ENCODE assay signal across 37 cellular contexts in the genomic region with DNA sequence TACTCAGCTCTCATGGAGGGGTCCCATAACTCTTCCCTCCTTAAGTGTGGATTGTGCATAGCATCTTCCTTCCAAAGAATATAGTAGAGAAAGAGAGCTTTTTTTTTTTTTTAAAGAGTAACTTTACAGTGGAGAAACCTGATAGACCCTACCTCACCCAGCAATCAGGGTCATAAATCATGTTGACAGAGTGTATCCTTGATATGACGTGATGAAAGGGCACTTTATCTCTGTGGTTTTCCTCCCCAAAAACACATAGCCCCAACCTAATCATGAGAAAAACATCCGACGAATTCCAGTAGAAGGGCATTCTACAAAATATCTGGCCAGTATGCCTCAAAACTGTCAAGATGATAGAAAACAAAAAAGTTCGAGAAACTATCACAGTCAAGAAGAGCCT. TPM values are rescaled to one million over a fixed set of nuclear protein-coding genes. Genes with fewer than 3 reads are reported as not detected.
"Had no signal": no experiment of that assay in that cellular context is flagged by ENCODE, and none has a peak within 500 bp of the region (broad histone marks: within the 10 kb centered on the region; RNA-seq: fewer than 3 reads in every experiment).

No MANE protein-coding gene starts in this region.

- H3K27me3 Mint-ChIP-seq: activated B cell treated with CpG ODN at 0.5 μM for 24 hours; activated CD4-positive, alpha-beta memory T cell treated with anti-CD3 and anti-CD28 coated beads for 36 hours; central memory CD8-positive, alpha-beta T cell had no signal

- H3K4me3 ChIP-seq: adrenal gland, PC-9 had no signal

- H3K27me3 ChIP-seq: adrenal gland, brain microvascular endothelial cell had no signal

- H3K36me3 ChIP-seq: adrenal gland, brain microvascular endothelial cell had no signal

- H3K36me3 Mint-ChIP-seq: activated CD4-positive, alpha-beta memory T cell treated with anti-CD3 and anti-CD28 coated beads for 36 hours; activated naive CD4-positive, alpha-beta T cell treated with anti-CD3 and anti-CD28 coated beads, Interleukin-2, amount 50 U/mL, for 72 hours had no signal

- H3K27ac Mint-ChIP-seq: activated B cell treated with CpG ODN at 0.5 μM for 24 hours; activated CD4-positive, alpha-beta memory T cell treated with anti-CD3 and anti-CD28 coated beads for 36 hours; activated naive CD4-positive, alpha-beta T cell treated with anti-CD3 and anti-CD28 coated beads for 36 hours; activated naive CD4-positive, alpha-beta T cell treated with anti-CD3 and anti-CD28 coated beads, Interleukin-2, amount 50 U/mL, for 72 hours; activated T-helper 1 cell treated with anti-CD3 and anti-CD28 coated beads, Interleukin-12 subunit alpha, Interleukin-12 subunit beta, Interleukin-2, Interleukin-4 antibody, amounts not matched to agents 30 ng/mL and 10 ng/mL and 1 ng/mL, durations not matched to agents 14 hours and 24 hours and 36 hours had no signal

- H3K9me3 Mint-ChIP-seq: activated T-cell treated with anti-CD3 and anti-CD28 coated beads, Interleukin-2, amount 50 U/mL, for 4 hours had no signal

- H3K4me1 Mint-ChIP-seq: activated B cell treated with CpG ODN at 0.5 μM for 24 hours; central memory CD8-positive, alpha-beta T cell had no signal

- H3K4me3 Mint-ChIP-seq: activated B cell treated with CpG ODN at 0.5 μM for 24 hours; activated CD4-positive, alpha-beta memory T cell treated with anti-CD3 and anti-CD28 coated beads for 36 hours; activated naive CD4-positive, alpha-beta T cell treated with anti-CD3 and anti-CD28 coated beads for 36 hours; activated T-cell treated with anti-CD3 and anti-CD28 coated beads, Interleukin-2, amount 50 U/mL, for 4 hours; activated T-helper 1 cell treated with anti-CD3 and anti-CD28 coated beads, Interleukin-12 subunit alpha, Interleukin-12 subunit beta, Interleukin-2, Interleukin-4 antibody, amounts not matched to agents 30 ng/mL and 10 ng/mL and 1 ng/mL, durations not matched to agents 14 hours and 24 hours and 36 hours; central memory CD8-positive, alpha-beta T cell had no signal

- ATAC-seq: activated naive CD4-positive, alpha-beta T cell treated with anti-CD3 and anti-CD28 coated beads, Interleukin-2, amount 50 U/mL, for 72 hours; activated T-cell treated with anti-CD3 and anti-CD28 coated beads, Interleukin-2, amount 50 U/mL, for 4 hours; Right ventricle myocardium inferior; SK-N-SH treated with all-trans-retinoic acid at 6 μM for 48 hours had no signal

- H3K27ac ChIP-seq: adrenal gland, brain microvascular endothelial cell, PC-9, RWPE1, VCaP had no signal

- H3K4me1 ChIP-seq: adrenal gland had no signal

- DNase-seq: activated B cell treated with CpG ODN at 0.5 μM for 24 hours; activated CD4-positive, alpha-beta memory T cell treated with anti-CD3 and anti-CD28 coated beads for 36 hours; activated CD4-positive, alpha-beta T cell treated with anti-CD3 and anti-CD28 coated beads for 4 hours; activated CD4-positive, alpha-beta T cell treated with anti-CD3 and anti-CD28 coated beads, Interleukin-2, amount 50 U/mL, for 1 hour; activated CD4-positive, CD25-positive, alpha-beta regulatory T cell treated with anti-CD3 and anti-CD28 coated beads, Interleukin-2, amount 50 U/mL, for 72 hours; activated CD8-positive, alpha-beta memory T cell treated with anti-CD3 and anti-CD28 coated beads, Interleukin-2, amount 50 U/mL, for 4 hours; activated gamma-delta T cell treated with Interleukin-2 at 50 U/mL for 16 hours; activated naive CD4-positive, alpha-beta T cell treated with anti-CD3 and anti-CD28 coated beads for 36 hours; activated T-cell treated with anti-CD3 and anti-CD28 coated beads for 4 hours; activated T-cell treated with anti-CD3 and anti-CD28 coated beads, Interleukin-2, amount 50 U/mL, for 4 hours; adrenal gland; anterior cingulate cortex; brain microvascular endothelial cell; Kasumi-1; KG1; MM.1S; MV-4-11; NCI-H1092; NCI-H1436 treated with DMSO at 0.1 percent for 48 hours; NCI-H1694 treated with DMSO at 0.1 percent for 48 hours; NCI-H2029; NCI-H510A; NCI-H526; NCI-H748 treated with DMSO at 0.1 percent for 48 hours; NK-92 treated with Interleukin-12 subunit alpha and Interleukin-12 subunit beta, amount 100 ng/mL, for 24 hours; PC-9; SIG-M5; T-helper 1 cell; T-helper 2 cell; T-helper 9 cell had no signal

RNA-seq across cellular contexts. Expression of a gene that starts 29.5 kb away (rescaled TPM):
- total RNA-seq: activated B cell treated with CpG ODN at 0.5 μM for 24 hours; activated CD4-positive, alpha-beta memory T cell treated with anti-CD3 and anti-CD28 coated beads for 36 hours; activated naive CD4-positive, alpha-beta T cell treated with anti-CD3 and anti-CD28 coated beads for 36 hours; activated naive CD4-positive, alpha-beta T cell treated with anti-CD3 and anti-CD28 coated beads, Interleukin-2, amount 50 U/mL, for 72 hours; activated T-helper 1 cell treated with anti-CD3 and anti-CD28 coated beads, Interleukin-12 subunit alpha, Interleukin-12 subunit beta, Interleukin-2, Interleukin-4 antibody, amounts not matched to agents 30 ng/mL and 10 ng/mL and 1 ng/mL, durations not matched to agents 14 hours and 24 hours and 36 hours had no signal
